ENCODE assay signal across 18 cellular contexts in genomic region chr10:112622786-112623185, GRCh38.
"Had no signal": no experiment of that assay in that cellular context is flagged by ENCODE, and none has a peak within 500 bp of the region (broad histone marks: within the 10 kb centered on the region; RNA-seq: fewer than 3 reads in every experiment).

No MANE protein-coding gene starts in this region.

- H3K4me3 ChIP-seq: coronary artery, left lung, right lobe of liver, spleen, testis, upper lobe of left lung had no signal

- ATAC-seq: activated naive CD8-positive, alpha-beta T cell treated with anti-CD3 and anti-CD28 coated beads, Interleukin-2, amount 50 U/mL, for 24 hours; activated T-helper 17 cell treated with anti-CD3 and anti-CD28 coated beads, Interleukin-2, amount 50 U/mL, for 72 hours; left lung; naive thymus-derived CD8-positive, alpha-beta T cell; right lobe of liver; stimulated activated naive CD8-positive, alpha-beta T cell treated with anti-CD3 and anti-CD28 coated beads, Interleukin-15, amount 100 ng/mL, for 72 hours had no signal

- H3K9me3 Mint-ChIP-seq: activated naive CD4-positive, alpha-beta T cell treated with anti-CD3 and anti-CD28 coated beads for 36 hours; activated naive CD8-positive, alpha-beta T cell treated with anti-CD3 and anti-CD28 coated beads, Interleukin-2, amount 50 U/mL, for 24 hours; activated T-helper 17 cell treated with anti-CD3 and anti-CD28 coated beads, Interleukin-2, amount 50 U/mL, for 72 hours; central memory CD8-positive, alpha-beta T cell; naive thymus-derived CD8-positive, alpha-beta T cell; stimulated activated naive CD8-positive, alpha-beta T cell treated with anti-CD3 and anti-CD28 coated beads, Interleukin-15, amount 100 ng/mL, for 72 hours; T-helper 1 cell treated with Interleukin-12 subunit alpha and Interleukin-12 subunit beta and Interleukin-4 antibody, amounts not matched to agents 30 μg/mL and 1 μg/mL, for 36 hours had no signal

- H3K4me1 Mint-ChIP-seq: activated naive CD8-positive, alpha-beta T cell treated with anti-CD3 and anti-CD28 coated beads, Interleukin-2, amount 50 U/mL, for 24 hours; central memory CD8-positive, alpha-beta T cell; stimulated activated naive CD8-positive, alpha-beta T cell treated with anti-CD3 and anti-CD28 coated beads, Interleukin-15, amount 100 ng/mL, for 72 hours had no signal

- H3K27me3 ChIP-seq: left lung, right lobe of liver, spleen, testis, upper lobe of left lung had no signal

- H3K9me3 ChIP-seq: left lung, right lobe of liver, spleen, testis, upper lobe of left lung had no signal

- H3K27ac ChIP-seq: left lung, right lobe of liver, spleen, testis, upper lobe of left lung, WERI-Rb-1 had no signal

- DNase-seq: activated CD4-positive, alpha-beta T cell treated with anti-CD3 and anti-CD28 coated beads, Interleukin-2, amount 50 U/mL, for 48 hours; activated naive CD4-positive, alpha-beta T cell treated with anti-CD3 and anti-CD28 coated beads for 36 hours; activated naive CD8-positive, alpha-beta T cell treated with anti-CD3 and anti-CD28 coated beads, Interleukin-2, amount 50 U/mL, for 24 hours; effector CD8-positive, alpha-beta T cell; hypothalamus; kidney; left lung; naive thymus-derived CD8-positive, alpha-beta T cell; right lobe of liver; spleen; stimulated activated naive CD8-positive, alpha-beta T cell treated with anti-CD3 and anti-CD28 coated beads, Interleukin-15, amount 100 ng/mL, for 72 hours; testis; upper lobe of left lung; WERI-Rb-1 had no signal

- H3K27ac Mint-ChIP-seq: activated naive CD4-positive, alpha-beta T cell treated with anti-CD3 and anti-CD28 coated beads for 36 hours; activated naive CD8-positive, alpha-beta T cell treated with anti-CD3 and anti-CD28 coated beads, Interleukin-2, amount 50 U/mL, for 24 hours; activated T-helper 17 cell treated with anti-CD3 and anti-CD28 coated beads, Interleukin-2, amount 50 U/mL, for 72 hours; naive thymus-derived CD8-positive, alpha-beta T cell; stimulated activated naive CD8-positive, alpha-beta T cell treated with anti-CD3 and anti-CD28 coated beads, Interleukin-15, amount 100 ng/mL, for 72 hours; T-helper 1 cell treated with Interleukin-12 subunit alpha and Interleukin-12 subunit beta and Interleukin-4 antibody, amounts not matched to agents 30 μg/mL and 1 μg/mL, for 36 hours had no signal

- H3K27me3 Mint-ChIP-seq: activated naive CD8-positive, alpha-beta T cell treated with anti-CD3 and anti-CD28 coated beads, Interleukin-2, amount 50 U/mL, for 24 hours; activated T-helper 17 cell treated with anti-CD3 and anti-CD28 coated beads, Interleukin-2, amount 50 U/mL, for 72 hours; central memory CD8-positive, alpha-beta T cell; naive thymus-derived CD8-positive, alpha-beta T cell; stimulated activated naive CD8-positive, alpha-beta T cell treated with anti-CD3 and anti-CD28 coated beads, Interleukin-15, amount 100 ng/mL, for 72 hours had no signal

- H3K36me3 ChIP-seq: left lung, right lobe of liver, upper lobe of left lung, WERI-Rb-1 had no signal

- H3K4me3 Mint-ChIP-seq: activated naive CD4-positive, alpha-beta T cell treated with anti-CD3 and anti-CD28 coated beads for 36 hours; activated naive CD8-positive, alpha-beta T cell treated with anti-CD3 and anti-CD28 coated beads, Interleukin-2, amount 50 U/mL, for 24 hours; activated T-helper 17 cell treated with anti-CD3 and anti-CD28 coated beads, Interleukin-2, amount 50 U/mL, for 72 hours; central memory CD8-positive, alpha-beta T cell; naive thymus-derived CD8-positive, alpha-beta T cell; stimulated activated naive CD8-positive, alpha-beta T cell treated with anti-CD3 and anti-CD28 coated beads, Interleukin-15, amount 100 ng/mL, for 72 hours; T-helper 1 cell treated with Interleukin-12 subunit alpha and Interleukin-12 subunit beta and Interleukin-4 antibody, amounts not matched to agents 30 μg/mL and 1 μg/mL, for 36 hours had no signal

- H3K4me1 ChIP-seq: left lung, right lobe of liver, spleen, upper lobe of left lung had no signal
